In genomic region chr3:193992638-193993037, GRCh38 we compare ENCODE assay signal across 9 cellular contexts.
"Had no signal": no experiment of that assay in that cellular context is flagged by ENCODE, and none has a peak within 500 bp of the region (broad histone marks: within the 10 kb centered on the region; RNA-seq: fewer than 3 reads in every experiment).

No MANE protein-coding gene starts in this region.

- DNase-seq: GM23248, GOT3, H7, KG1 had no signal

- H3K4me1 ChIP-seq: HAP-1 had no signal

- H3K9me3 ChIP-seq: HAP-1 had no signal

- H3K4me3 Mint-ChIP-seq: IgD-negative memory B cell had no signal

- ATAC-seq: HCT116, HepG2 had no signal

- H3K4me3 ChIP-seq: GM23248, HAP-1 had no signal

- H3K9ac ChIP-seq: GM23248 had no signal

- H3K36me3 ChIP-seq: HAP-1 had no signal

- H3K27ac ChIP-seq: GM23248, HL-60 had no signal

- H2AFZ ChIP-seq: GM23248 had no signal
